In genomic region chr10:17047908-17048307, GRCh38 we compare ENCODE assay signal across 1 cellular context.
TF ChIP-seq lines count a peak whose summit lies in the region.

No MANE protein-coding gene starts in this region.

TF ChIP-seq in GM23338, 12 proteins besides CTCF, POLR2A, EP300 and RAD21 (continued from another document):
- TF ChIP-seq REST (IDR thresholded peaks at IDR 0.05; ENCODE audit: unreplicated experiment) = no peak
- TF ChIP-seq ETS1 (IDR thresholded peaks at IDR 0.05) = no peak
- no peak for TF ChIP-seq JUNB (IDR thresholded peaks at IDR 0.05; ENCODE audit: unreplicated experiment)
- TF ChIP-seq ZNF462 (CRISPR knock-in tag; IDR thresholded peaks at IDR 0.05) = no peak
- TF ChIP-seq EZH2phosphoT487 (IDR thresholded peaks at IDR 0.05; ENCODE audit: unreplicated experiment) = no peak
- no peak for TF ChIP-seq ZNF331 (CRISPR knock-in tag; IDR thresholded peaks at IDR 0.05; ENCODE audit: low read depth)
- no peak for TF ChIP-seq EZH2 (IDR thresholded peaks at IDR 0.05; ENCODE audit: low read depth, unreplicated experiment)
- TF ChIP-seq ZNF114 (CRISPR knock-in tag; IDR thresholded peaks at IDR 0.05) = no peak
- no peak for TF ChIP-seq STAT1 (IDR thresholded peaks at IDR 0.05; ENCODE audit: unreplicated experiment)
